Comparison of ENCODE assay signal across 9 cellular contexts in the genomic region with DNA sequence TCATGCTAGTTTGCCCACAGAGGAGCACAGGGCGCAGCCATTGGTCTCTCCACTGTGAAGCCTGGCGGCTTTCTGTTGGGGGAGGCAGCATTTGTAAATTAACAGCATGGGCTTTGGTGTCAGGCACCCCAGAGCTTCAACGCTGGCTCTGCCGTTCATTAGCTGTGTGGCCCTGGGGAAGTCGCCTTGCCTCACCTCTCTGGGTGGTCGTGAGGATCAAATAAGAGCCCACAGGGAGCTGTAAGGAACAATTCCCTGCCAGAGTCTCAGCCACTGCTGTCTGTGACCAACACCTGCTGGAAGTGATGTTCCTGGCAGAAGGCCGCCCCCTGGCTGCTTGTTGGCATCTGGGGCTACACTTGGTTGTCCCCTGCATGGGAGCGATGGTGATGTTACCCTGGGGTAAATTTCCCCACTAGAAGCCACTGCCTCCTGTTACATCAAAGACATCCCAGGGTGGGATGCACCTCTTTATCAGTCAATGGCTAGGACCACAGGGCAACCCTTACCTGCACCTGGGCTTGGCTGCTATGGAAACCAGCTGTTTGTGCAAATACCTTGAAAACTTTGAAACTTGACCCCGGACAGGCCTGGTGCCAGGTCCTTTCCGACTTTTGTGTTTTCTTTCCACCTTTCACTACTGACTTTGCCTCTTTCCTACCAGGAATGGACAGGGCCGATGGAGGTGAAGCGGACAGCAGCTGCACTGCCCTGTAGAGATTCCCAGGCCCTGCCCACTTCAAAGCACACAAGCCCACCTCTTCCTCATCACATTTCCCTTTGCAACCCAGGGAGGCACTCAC. TPM values are rescaled to one million over a fixed set of nuclear protein-coding genes. Genes with fewer than 3 reads are reported as not detected.
DNase-seq lines count a peak whose midpoint lies in the region; ATAC-seq and TF ChIP-seq lines count a peak whose summit lies in the region.
"Had no signal": no experiment of that assay in that cellular context is flagged by ENCODE, and none has a peak within 500 bp of the region (broad histone marks: within the 10 kb centered on the region; RNA-seq: fewer than 3 reads in every experiment).

No MANE protein-coding gene starts in this region.

- no peak overlapping the region for H3K27ac ChIP-seq in GM23248
- H3K27ac ChIP-seq: SJSA1 had no signal

- DNase-seq in ELR (ENCODE audit: low read depth) (peak; percentile 36), KBM-7 (peak; percentile 54), T follicular helper cell (ENCODE audit: low read depth) (peak; percentile 11), fibroblast of mammary gland (ENCODE audit: low read depth) (no peak), progenitor cell of endocrine pancreas (ENCODE audit: low spot score, unreplicated experiment) (peak; percentile 26), foreskin melanocyte (no peak), GM23248 (no peak)

- H3K79me2 ChIP-seq in GM23248 (ENCODE audit: insufficient read depth), result no peaks in the 10 kb centered on the region

- H3K27ac Mint-ChIP-seq in progenitor cell of endocrine pancreas, result peak overlapping the region; percentile 67

- H3K4me3 ChIP-seq in fibroblast of mammary gland (ENCODE audit: control insufficient read depth, low read depth, low read length) (no peak overlapping the region), GM23248 (no peak overlapping the region)
- H3K4me3 ChIP-seq: SJSA1 had no signal

- H3K9me3 ChIP-seq in GM23248 (ENCODE audit: low read depth), result no peaks in the 10 kb centered on the region
- H3K9me3 ChIP-seq: SJSA1 had no signal

- 92% methylated on average over 12 of the region's 12 CpGs for WGBS in GM23248 (ENCODE audit: low coverage in 1 of 2, low lambda C conversion rate in 2 of 2, missing lambda C conversion rate in 2 of 2), 2 experiments

- H3K4me3 Mint-ChIP-seq in progenitor cell of endocrine pancreas (ENCODE audit: low read depth), result no peak overlapping the region

- no peak overlapping the region for H2AFZ ChIP-seq in GM23248

- no peaks in the 10 kb centered on the region for H3K9me2 ChIP-seq in GM23248 (ENCODE audit: insufficient read depth)

- H3K4me1 Mint-ChIP-seq in progenitor cell of endocrine pancreas (ENCODE audit: low read depth), result peaks cover 21% of the 10 kb centered on the region

- H3K36me3 ChIP-seq in GM23248 (ENCODE audit: low read depth), result peaks cover 26% of the 10 kb centered on the region

- TF ChIP-seq CTCF in fibroblast of mammary gland (conservative IDR thresholded peaks at IDR 0.05; ENCODE audit: control insufficient read depth, insufficient read depth, low read depth, low read length), result peak; percentile 18
- peak; percentile 46 for TF ChIP-seq CTCF in progenitor cell of endocrine pancreas (IDR thresholded peaks at IDR 0.05; ENCODE audit: unreplicated experiment)

- no peaks in the 10 kb centered on the region for H3K9me3 Mint-ChIP-seq in progenitor cell of endocrine pancreas (ENCODE audit: low read depth)

- peaks cover 11% of the 10 kb centered on the region for H3K36me3 Mint-ChIP-seq in progenitor cell of endocrine pancreas (ENCODE audit: insufficient read depth)

- H3K27me3 Mint-ChIP-seq in progenitor cell of endocrine pancreas, result peaks cover 8% of the 10 kb centered on the region

- no peak for ATAC-seq in HG03159 (IDR thresholded peaks at IDR 0.05; ENCODE audit: unreplicated experiment)

- H3K9ac ChIP-seq in GM23248, result no peak overlapping the region

- H3F3A ChIP-seq in GM23248 (ENCODE audit: insufficient read depth), result peaks cover 35% of the 10 kb centered on the region

- no peaks in the 10 kb centered on the region for H3K27me3 ChIP-seq in GM23248 (replicated peaks; ENCODE audit: insufficient read depth)
- H3K27me3 ChIP-seq: SJSA1 had no signal

- no peak overlapping the region for H3K4me2 ChIP-seq in GM23248 (ENCODE audit: unreplicated experiment)

- H4K20me1 ChIP-seq in GM23248 (ENCODE audit: insufficient read depth), result no peaks in the 10 kb centered on the region

- in situ Hi-C loops in KBM-7 (cut with MboI; ENCODE audit: low pct_unique_long_range_greater_than_20kb, low sequenced_read_pairs), result no loop called here
- in situ Hi-C loops in GM23248 (cut with MboI), result no loop called here

- peaks cover 6% of the 10 kb centered on the region; the same call in 1 of the 2 replicates for H3K4me1 ChIP-seq in GM23248 (ENCODE audit: insufficient read depth)

RNA-seq across cellular contexts. Expression of gene DNASE1L3, which starts 36.9 kb away (rescaled TPM):
- total RNA-seq in progenitor cell of endocrine pancreas, result not detected in 2 replicates
- not detected in 2 replicates for total RNA-seq in GM23248 (2014; rRNA removed; shearing (Covaris generic))
- polyA plus RNA-seq in GM23248 (2016; fragmentation: Nextera tagmentation; extraction: Ambion mirVana), result not detected in 2 replicates
- total RNA-seq: SJSA1 had no signal

Comparison
In these comparisons a context has a peak if more than half of its experiments do, and no peak if none do; other contexts are left out.
1. DNase-seq: peak in ELR (single experiment), KBM-7 (single experiment), T follicular helper cell (single experiment) and progenitor cell of endocrine pancreas (single experiment); none in fibroblast of mammary gland (single experiment), foreskin melanocyte (single experiment) and GM23248 (single experiment).